17 cellular contexts compared by ENCODE assay signal in the genomic region with DNA sequence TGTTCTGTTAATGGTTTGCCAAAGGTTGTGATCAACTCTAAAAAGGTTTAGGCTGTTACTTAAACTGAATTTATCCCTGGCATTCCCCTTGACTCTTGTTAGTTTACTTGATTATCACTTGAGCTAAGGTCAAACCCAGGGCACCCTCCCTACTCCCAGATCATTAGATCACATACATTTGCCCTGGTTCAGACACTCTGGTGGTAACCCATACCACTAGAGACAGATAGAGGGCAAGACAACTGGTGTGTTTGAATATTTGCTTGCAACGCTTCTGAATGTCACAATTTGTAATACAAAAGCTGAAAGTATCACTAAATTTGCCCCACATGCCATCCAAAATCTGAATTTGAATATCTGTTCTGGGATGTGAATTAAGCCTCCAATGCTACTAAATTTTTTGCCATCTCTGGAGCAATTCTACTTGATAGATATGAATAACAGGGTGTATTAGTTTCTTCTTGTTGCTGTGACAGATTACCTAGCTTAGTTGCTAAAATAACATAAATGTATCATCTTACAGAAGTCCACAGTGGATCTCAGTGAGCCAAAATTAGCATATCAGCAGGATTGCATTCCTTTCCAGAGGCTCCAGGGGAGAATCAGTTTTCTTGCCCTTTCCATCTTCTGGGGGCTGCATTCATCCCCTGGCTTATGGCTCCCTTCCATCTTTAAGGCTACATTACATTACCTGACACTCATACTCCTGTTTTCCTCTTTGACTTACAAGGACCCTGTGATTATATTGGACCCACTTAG. TPM values are rescaled to one million over a fixed set of nuclear protein-coding genes. Genes with fewer than 3 reads are reported as not detected.
DNase-seq lines count a peak whose midpoint lies in the region; ATAC-seq lines count a peak whose summit lies in the region.
"Had no signal": no experiment of that assay in that cellular context is flagged by ENCODE, and none has a peak within 500 bp of the region (broad histone marks: within the 10 kb centered on the region; RNA-seq: fewer than 3 reads in every experiment).

No MANE protein-coding gene starts in this region.

- H2BK120ac ChIP-seq in mesendoderm (ENCODE audit: low read depth, low read length) = no peak overlapping the region

- no peak overlapping the region for H2BK15ac ChIP-seq in mesendoderm (replicated peaks; ENCODE audit: low read depth)

- no peak overlapping the region for H4K5ac ChIP-seq in mesendoderm (ENCODE audit: low read length)

- DNase-seq in H7 (peak; percentile 19), NT2/D1 (ENCODE audit: low read depth, low spot score) (peak; percentile 9), iPS DF 19.7 (ENCODE audit: low read depth, low spot score) (peak; percentile 33), mesendoderm (peak; percentile 69), NCI-H510A treated with DMSO at 0.1 percent for 48 hours (lab: John Stamatoyannopoulos, UW) (no peak), T-helper 17 cell (no peak)
- DNase-seq: HFFc6, NCI-H1105 treated with DMSO at 0.1 percent for 48 hours, NCI-H2029 treated with DMSO at 0.1 percent for 48 hours, NCI-H345, NCI-H526, OCI-M1, SJCRH30 had no signal

- no peak overlapping the region for H2BK5ac ChIP-seq in mesendoderm (ENCODE audit: low read length)

- peaks cover 5% of the 10 kb centered on the region for H3K4me1 ChIP-seq in NT2/D1 (ENCODE audit: insufficient read depth, insufficient read length)
- peaks cover 13% of the 10 kb centered on the region for H3K4me1 ChIP-seq in mesendoderm (ENCODE audit: control insufficient read depth, low read depth, low read length)
- H3K4me1 ChIP-seq: SJCRH30 had no signal

- H3K79me1 ChIP-seq in mesendoderm (ENCODE audit: low read length) = no peaks in the 10 kb centered on the region

- no peak overlapping the region for H3K23ac ChIP-seq in mesendoderm (ENCODE audit: low read length)

- no CpG with 5 or more reads among the region's 1 CpG for WGBS in mesendoderm (ENCODE audit: extremely low coverage, insufficient coverage, low lambda C conversion rate)

- H3K56ac ChIP-seq in mesendoderm (ENCODE audit: low read length) = no peak overlapping the region

- no peaks in the 10 kb centered on the region for H3K79me2 ChIP-seq in mesendoderm (ENCODE audit: control insufficient read depth, insufficient read depth, low read length)

- H3K27ac ChIP-seq in mesendoderm (ENCODE audit: low read depth, low read length) = no peak overlapping the region
- H3K27ac ChIP-seq: KMS-11, SJCRH30 had no signal

- no peak overlapping the region for H3K4ac ChIP-seq in mesendoderm (ENCODE audit: low read depth, low read length)

- no peak overlapping the region for H3K4me2 ChIP-seq in mesendoderm (ENCODE audit: low read length)
- H3K4me2 ChIP-seq: KMS-11 had no signal

- no peak overlapping the region for H3K27ac Mint-ChIP-seq in T-helper 17 cell
- H3K27ac Mint-ChIP-seq: B cell, HFFc6 had no signal

- no peaks in the 10 kb centered on the region for H3K27me3 Mint-ChIP-seq in T-helper 17 cell
- H3K27me3 Mint-ChIP-seq: B cell had no signal

- H2AK5ac ChIP-seq in mesendoderm (ENCODE audit: low read length) = no peak overlapping the region

- H3K36me3 ChIP-seq in H7 (replicated peaks; ENCODE audit: control insufficient read depth, insufficient read depth, low read length) = no peaks in the 10 kb centered on the region
- H3K36me3 ChIP-seq in NT2/D1 (ENCODE audit: insufficient read depth, insufficient read length, low read length) = peaks cover 2% of the 10 kb centered on the region
- H3K36me3 ChIP-seq in mesendoderm (ENCODE audit: control insufficient read depth, insufficient read depth, low read length) = no peaks in the 10 kb centered on the region
- H3K36me3 ChIP-seq: SJCRH30 had no signal

- no peaks in the 10 kb centered on the region for H3K9me3 ChIP-seq in NT2/D1 (ENCODE audit: insufficient read depth, low read length)
- H3K9me3 ChIP-seq in T-helper 17 cell (ENCODE audit: control insufficient read depth, low read length, poor library complexity, severe bottlenecking) = no peaks in the 10 kb centered on the region
- H3K9me3 ChIP-seq: SJCRH30 had no signal

- H3K18ac ChIP-seq in mesendoderm (ENCODE audit: low read length) = no peak overlapping the region

- no peak overlapping the region for H4K8ac ChIP-seq in mesendoderm (ENCODE audit: low read depth, low read length)

- peaks cover 12% of the 10 kb centered on the region for H3K36me3 Mint-ChIP-seq in T-helper 17 cell (ENCODE audit: low read depth)

- H3K9ac ChIP-seq in NT2/D1 (ENCODE audit: insufficient read length, low read depth) (no peak overlapping the region), mesendoderm (ENCODE audit: low read length) (no peak overlapping the region)
- H3K9ac ChIP-seq: KMS-11 had no signal

- no peak overlapping the region for H3K4me3 Mint-ChIP-seq in T-helper 17 cell
- H3K4me3 Mint-ChIP-seq: B cell, CD14-positive monocyte, HFFc6 had no signal

- no peak for ATAC-seq in GM21447 (IDR thresholded peaks at IDR 0.05; ENCODE audit: unreplicated experiment)
- no peak for ATAC-seq in T-helper 17 cell

- H3K4me3 ChIP-seq in H7 (ENCODE audit: insufficient read depth, low read depth, low read length) (no peak overlapping the region), NT2/D1 (ENCODE audit: insufficient read length, low read depth) (no peak overlapping the region), mesendoderm (ENCODE audit: low read length) (no peak overlapping the region)
- H3K4me3 ChIP-seq: SJCRH30 had no signal

- H3K4me1 Mint-ChIP-seq in T-helper 17 cell = no peaks in the 10 kb centered on the region

- H3K27me3 ChIP-seq in H7 (ENCODE audit: control insufficient read depth, insufficient read depth, low read length) (no peaks in the 10 kb centered on the region), NT2/D1 (ENCODE audit: insufficient read depth, insufficient read length) (no peaks in the 10 kb centered on the region), mesendoderm (ENCODE audit: insufficient read depth, low read length, poor library complexity) (no peaks in the 10 kb centered on the region)
- H3K27me3 ChIP-seq: SJCRH30 had no signal

RNA-seq across cellular contexts. Expression of a gene that starts 45.4 kb away (rescaled TPM):
- total RNA-seq in H7 (2014; rRNA removed; shearing (Covaris generic)) = 19.0 and 23.6 TPM in 2 replicates
- 7.7 TPM for polyA plus RNA-seq in mesendoderm (2013, experiment 1 of 2)
- 7.8 TPM for polyA plus RNA-seq in mesendoderm (2013, experiment 2 of 2)
- total RNA-seq in T-helper 17 cell = 1 to 10 TPM; 7.5 to 7.7 TPM

RNA-seq across cellular contexts. Expression of a gene that starts 45.5 kb away (rescaled TPM):
- total RNA-seq in H7 (2014; rRNA removed; shearing (Covaris generic)) = 1.2 and 1.5 TPM in 2 replicates
- 1.8 TPM for polyA plus RNA-seq in mesendoderm (2013, experiment 1 of 2)
- 1.5 TPM for polyA plus RNA-seq in mesendoderm (2013, experiment 2 of 2)
- total RNA-seq in T-helper 17 cell = 1 to 10 TPM; 5.3 TPM

Comparison
In these comparisons a context has a peak if more than half of its experiments do, and no peak if none do; other contexts are left out.
1. DNase-seq: peak in H7 (single experiment), NT2/D1 (single experiment), iPS DF 19.7 (single experiment) and mesendoderm (single experiment); none in NCI-H510A treated with DMSO at 0.1 percent for 48 hours (single experiment) and T-helper 17 cell (0 of 3).